ENCODE assay signal across 17 cellular contexts in the genomic region with DNA sequence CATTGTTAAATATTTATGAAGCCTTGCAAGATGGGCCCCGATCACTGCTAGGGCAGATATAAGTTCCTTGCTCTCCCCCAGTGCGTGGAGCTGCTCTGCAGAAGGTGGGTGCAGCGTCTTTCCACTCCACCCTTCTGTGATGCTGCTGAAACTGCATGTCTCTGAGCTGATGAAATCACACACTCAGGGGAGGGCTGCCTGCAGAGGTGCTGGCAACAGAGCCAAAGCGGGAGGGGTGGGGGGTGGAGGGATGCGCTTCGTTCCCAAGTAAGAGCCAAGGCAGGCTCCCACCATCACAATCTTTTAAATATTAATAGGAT.
DNase-seq lines count a peak whose midpoint lies in the region; ATAC-seq and TF ChIP-seq lines count a peak whose summit lies in the region.
"Had no signal": no experiment of that assay in that cellular context is flagged by ENCODE, and none has a peak within 500 bp of the region (broad histone marks: within the 10 kb centered on the region; RNA-seq: fewer than 3 reads in every experiment).

No MANE protein-coding gene starts in this region.

- H3K4me3 ChIP-seq in esophagus muscularis mucosa, result no peak overlapping the region
- H3K4me3 ChIP-seq in upper lobe of left lung, result no peak overlapping the region
- no peak overlapping the region for H3K4me3 ChIP-seq in gastrocnemius medialis
- H3K4me3 ChIP-seq: thoracic aorta had no signal

- no peaks in the 10 kb centered on the region for H3K27me3 ChIP-seq in esophagus muscularis mucosa
- H3K27me3 ChIP-seq in upper lobe of left lung, result no peaks in the 10 kb centered on the region
- no peaks in the 10 kb centered on the region for H3K27me3 ChIP-seq in gastrocnemius medialis

- TF ChIP-seq POLR2A in esophagus muscularis mucosa (IDR thresholded peaks at IDR 0.05; ENCODE audit: low read depth) (no peak), upper lobe of left lung (IDR thresholded peaks at IDR 0.05) (no peak), gastrocnemius medialis (IDR thresholded peaks at IDR 0.05) (no peak)

- peak; percentile 37 to 72 for ATAC-seq in upper lobe of left lung (ENCODE audit: low FRiP score in 2 of 2)
- ATAC-seq in HG03045 (IDR thresholded peaks at IDR 0.05; ENCODE audit: unreplicated experiment), result no peak
- ATAC-seq in gastrocnemius medialis, result no peak
- ATAC-seq: activated CD8-positive, alpha-beta T cell treated with anti-CD3 and anti-CD28 coated beads, Interleukin-2, amount 10 ng/mL, durations not matched to agents 7 days and 5 days; activated naive CD8-positive, alpha-beta T cell treated with anti-CD3 and anti-CD28 coated beads, Interleukin-2, amount 50 U/mL, for 24 hours had no signal

- TF ChIP-seq CTCF in esophagus muscularis mucosa (IDR thresholded peaks at IDR 0.05) (no peak), upper lobe of left lung (IDR thresholded peaks at IDR 0.05) (no peak), RWPE1 (conservative IDR thresholded peaks at IDR 0.05; ENCODE audit: low read depth) (no peak), gastrocnemius medialis (IDR thresholded peaks at IDR 0.05 in 4 of 5, conservative IDR thresholded peaks at IDR 0.05 in 1 of 5) (no peak)

- H3K27ac ChIP-seq in esophagus muscularis mucosa (replicated peaks in 1 of 4), result no peak overlapping the region
- H3K27ac ChIP-seq in upper lobe of left lung, result no peak overlapping the region
- H3K27ac ChIP-seq in RWPE1, result no peak overlapping the region
- no peak overlapping the region for H3K27ac ChIP-seq in gastrocnemius medialis
- H3K27ac ChIP-seq: C4-2B, thoracic aorta, WERI-Rb-1 had no signal

- no peaks in the 10 kb centered on the region for H3K9me3 ChIP-seq in esophagus muscularis mucosa
- H3K9me3 ChIP-seq in upper lobe of left lung, result no peaks in the 10 kb centered on the region
- no peaks in the 10 kb centered on the region for H3K9me3 ChIP-seq in gastrocnemius medialis
- H3K9me3 ChIP-seq: thoracic aorta had no signal

- WGBS in esophagus muscularis mucosa, result 18% methylated on average over 6 of the region's 6 CpGs
- WGBS in upper lobe of left lung, 2 donors, result 11 to 32% methylated on average over 4 to 6 of the region's 6 CpGs

- in situ Hi-C loops in gastrocnemius medialis (cut with MboI; ENCODE audit: low sequenced_read_pairs in 4 of 4), result no loop called here

- DNase-seq in NCI-H1417 (lab: John Stamatoyannopoulos, UW) (peak in 2 of 3 experiments; percentile 16 to 59), NCI-H1417 treated with DMSO at 0.1 percent for 48 hours (lab: John Stamatoyannopoulos, UW) (no peak), esophagus muscularis mucosa (ENCODE audit: extremely low spot score) (peak; percentile 91), left kidney (ENCODE audit: low read depth, low spot score) (peak; percentile 39), upper lobe of left lung (no peak), RWPE1 (ENCODE audit: low spot score) (no peak), gastrocnemius medialis (no peak)
- DNase-seq: 8988T; activated CD8-positive, alpha-beta T cell treated with anti-CD3 and anti-CD28 coated beads, Interleukin-2, amount 10 ng/mL, durations not matched to agents 7 days and 5 days; activated naive CD8-positive, alpha-beta T cell treated with anti-CD3 and anti-CD28 coated beads, Interleukin-2, amount 50 U/mL, for 24 hours; central memory CD4-positive, alpha-beta T cell; NCI-H1048; NCI-H2171 treated with DMSO at 0.1 percent for 48 hours; WERI-Rb-1 had no signal

- peaks cover 0 to 7% (median 2%) of the 10 kb centered on the region in 4 donors for H3K4me1 ChIP-seq in esophagus muscularis mucosa
- no peaks in the 10 kb centered on the region for H3K4me1 ChIP-seq in upper lobe of left lung
- no peaks in the 10 kb centered on the region for H3K4me1 ChIP-seq in gastrocnemius medialis

- H3K36me3 ChIP-seq in esophagus muscularis mucosa, result no peaks in the 10 kb centered on the region
- H3K36me3 ChIP-seq in upper lobe of left lung, result no peaks in the 10 kb centered on the region
- H3K36me3 ChIP-seq in gastrocnemius medialis, result no peaks in the 10 kb centered on the region
- H3K36me3 ChIP-seq: thoracic aorta, WERI-Rb-1 had no signal

- intact Hi-C loops in esophagus muscularis mucosa (cut with DNase I) (no loop called here), gastrocnemius medialis (cut with DNase I; ENCODE audit: low total_unique reads) (no loop called here)

- no peak for TF ChIP-seq EP300 in esophagus muscularis mucosa (IDR thresholded peaks at IDR 0.05)
- TF ChIP-seq EP300 in upper lobe of left lung (IDR thresholded peaks at IDR 0.05), result no peak

- CTCF ChIA-PET in RWPE1 (lab: Yijun Ruan, JAX), result no interaction called here

- POLR2A ChIA-PET in RWPE1 (lab: Yijun Ruan, JAX; ENCODE audit: low non-redundant PET), result no interaction called here

Comparison
In these comparisons a context has a peak if more than half of its experiments do, and no peak if none do; other contexts are left out.
1. DNase-seq: peak in NCI-H1417 (2 of 3), esophagus muscularis mucosa (single experiment) and left kidney (single experiment); none in NCI-H1417 treated with DMSO at 0.1 percent for 48 hours (single experiment), upper lobe of left lung (0 of 2), RWPE1 (single experiment) and gastrocnemius medialis (0 of 2).
2. ATAC-seq: peak in upper lobe of left lung (2 of 2); none in HG03045 (single experiment) and gastrocnemius medialis (0 of 2).